Comparison of ENCODE assay signal across 8 cellular contexts in genomic region chr12:105329926-105330282, GRCh38. TPM values are rescaled to one million over a fixed set of nuclear protein-coding genes. Genes with fewer than 3 reads are reported as not detected.
A peak's percentile ranks its signal among the peaks of the same experiment; 100 is the strongest.
DNase-seq lines count a peak whose midpoint lies in the region; ATAC-seq, FAIRE-seq and TF ChIP-seq lines count a peak whose summit lies in the region.

No MANE protein-coding gene starts in this region.

- no peak for TF ChIP-seq CTCF in mesothelial cell of epicardium (IDR thresholded peaks at IDR 0.05; ENCODE audit: unreplicated experiment)

- peaks cover 56% of the 10 kb centered on the region for H3K4me1 Mint-ChIP-seq in activated naive CD8-positive, alpha-beta T cell treated with anti-CD3 and anti-CD28 coated beads, Interleukin-2, amount 50 U/mL, for 24 hours
- peaks cover 20% of the 10 kb centered on the region for H3K4me1 Mint-ChIP-seq in mesothelial cell of epicardium

- H3K27ac Mint-ChIP-seq in activated naive CD8-positive, alpha-beta T cell treated with anti-CD3 and anti-CD28 coated beads, Interleukin-2, amount 50 U/mL, for 24 hours = peak overlapping the region; percentile 61
- peak overlapping the region; percentile 11 for H3K27ac Mint-ChIP-seq in mesothelial cell of epicardium

- no peaks in the 10 kb centered on the region for H3K9me3 Mint-ChIP-seq in activated naive CD8-positive, alpha-beta T cell treated with anti-CD3 and anti-CD28 coated beads, Interleukin-2, amount 50 U/mL, for 24 hours
- no peaks in the 10 kb centered on the region for H3K9me3 Mint-ChIP-seq in mesothelial cell of epicardium

- ATAC-seq in GM19324 (IDR thresholded peaks at IDR 0.05; ENCODE audit: low FRiP score, unreplicated experiment) = peak; percentile 2
- ATAC-seq in HG03103 (IDR thresholded peaks at IDR 0.05; ENCODE audit: low read depth, unreplicated experiment) = peak; percentile 2
- no peak for ATAC-seq in activated naive CD8-positive, alpha-beta T cell treated with anti-CD3 and anti-CD28 coated beads, Interleukin-2, amount 50 U/mL, for 24 hours
- no peak for ATAC-seq in HG03469 (IDR thresholded peaks at IDR 0.05; ENCODE audit: unreplicated experiment)

- no peak for FAIRE-seq in frontal cortex (lab: Jason Lieb, UNC)

- no peak for DNase-seq in activated naive CD8-positive, alpha-beta T cell treated with anti-CD3 and anti-CD28 coated beads, Interleukin-2, amount 50 U/mL, for 24 hours
- no peak for DNase-seq in mesothelial cell of epicardium (ENCODE audit: low spot score in 2 of 2, unreplicated experiment in 2 of 2)
- DNase-seq in DMS 273 (lab: John Stamatoyannopoulos, UW; ENCODE audit: unreplicated experiment) = no peak
- no peak for DNase-seq in frontal cortex (ENCODE audit: low spot score in 2 of 2)
- no peak for DNase-seq in SIG-M5 (lab: John Stamatoyannopoulos, UW)

- H3K27me3 Mint-ChIP-seq in activated naive CD8-positive, alpha-beta T cell treated with anti-CD3 and anti-CD28 coated beads, Interleukin-2, amount 50 U/mL, for 24 hours = no peaks in the 10 kb centered on the region
- peaks cover 8% of the 10 kb centered on the region for H3K27me3 Mint-ChIP-seq in mesothelial cell of epicardium (ENCODE audit: low read depth)

- no peaks in the 10 kb centered on the region for H3K36me3 Mint-ChIP-seq in activated naive CD8-positive, alpha-beta T cell treated with anti-CD3 and anti-CD28 coated beads, Interleukin-2, amount 50 U/mL, for 24 hours (ENCODE audit: low read depth)
- no peaks in the 10 kb centered on the region for H3K36me3 Mint-ChIP-seq in mesothelial cell of epicardium

- peak overlapping the region; percentile 75 for H3K4me3 Mint-ChIP-seq in activated naive CD8-positive, alpha-beta T cell treated with anti-CD3 and anti-CD28 coated beads, Interleukin-2, amount 50 U/mL, for 24 hours
- H3K4me3 Mint-ChIP-seq in mesothelial cell of epicardium = peak overlapping the region; percentile 78

RNA-seq across cellular contexts. Expression of gene C12orf75, which starts 0.6 kb away (rescaled TPM):
- total RNA-seq in mesothelial cell of epicardium (14.0 to 15.6 TPM (median 15.0 TPM) in 3 replicates), frontal cortex (41.6 TPM)

Comparison
In these comparisons a context has a peak if more than half of its experiments do, and no peak if none do; other contexts are left out.
1. ATAC-seq: peak in GM19324 (single experiment) and HG03103 (single experiment); none in activated naive CD8-positive, alpha-beta T cell treated with anti-CD3 and anti-CD28 coated beads, Interleukin-2, amount 50 U/mL, for 24 hours (single experiment) and HG03469 (single experiment).